Comparison of ENCODE assay signal across 1 cellular context in the genomic region with DNA sequence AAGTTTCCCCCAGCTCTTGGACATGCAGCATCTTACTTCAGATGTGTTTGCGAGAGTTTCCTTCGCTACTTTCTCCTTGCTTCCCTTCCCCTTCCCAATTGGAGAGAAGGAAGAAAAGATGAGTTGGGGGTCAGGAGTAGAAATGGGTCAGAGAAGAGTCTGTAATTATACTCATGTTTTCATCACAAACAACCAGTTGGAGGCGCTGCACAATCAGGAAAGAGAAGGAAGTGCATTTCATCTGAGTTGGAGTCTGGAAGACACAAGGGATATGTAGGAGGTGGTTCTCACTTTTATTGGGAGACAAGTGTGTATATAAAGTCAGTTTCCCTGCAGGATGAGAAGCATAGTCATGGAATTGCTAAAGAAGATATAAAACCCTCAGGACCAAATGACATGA.
TF ChIP-seq lines count a peak whose summit lies in the region.

No MANE protein-coding gene starts in this region.

TF ChIP-seq in WTC11, 78 proteins besides CTCF, POLR2A, EP300 and RAD21 (continued from another document):
- TF ChIP-seq ZNF317 (CRISPR knock-in tag; IDR thresholded peaks at IDR 0.05; ENCODE audit: borderline replicate concordance, low read depth) (no peak), PRRX2 (CRISPR knock-in tag; IDR thresholded peaks at IDR 0.05) (no peak), ZNF396 (CRISPR knock-in tag; IDR thresholded peaks at IDR 0.05; ENCODE audit: borderline replicate concordance) (no peak), NFYB (CRISPR knock-in tag; conservative IDR thresholded peaks at IDR 0.05; ENCODE audit: low read depth) (no peak), ZBTB21 (CRISPR knock-in tag; IDR thresholded peaks at IDR 0.05; ENCODE audit: borderline replicate concordance) (no peak), ZNF121 (CRISPR knock-in tag; IDR thresholded peaks at IDR 0.05) (no peak), ZNF425 (CRISPR knock-in tag; conservative IDR thresholded peaks at IDR 0.05) (no peak), PRDM15 (CRISPR knock-in tag; IDR thresholded peaks at IDR 0.05) (no peak), TCF7 (CRISPR knock-in tag; IDR thresholded peaks at IDR 0.05; ENCODE audit: low read depth) (no peak), MAX (CRISPR knock-in tag; IDR thresholded peaks at IDR 0.05) (no peak), IRF2 (CRISPR knock-in tag; IDR thresholded peaks at IDR 0.05; ENCODE audit: borderline replicate concordance, low read depth) (no peak), GTF2I (CRISPR knock-in tag; conservative IDR thresholded peaks at IDR 0.05) (no peak)
- TF ChIP-seq, protein P1, sequence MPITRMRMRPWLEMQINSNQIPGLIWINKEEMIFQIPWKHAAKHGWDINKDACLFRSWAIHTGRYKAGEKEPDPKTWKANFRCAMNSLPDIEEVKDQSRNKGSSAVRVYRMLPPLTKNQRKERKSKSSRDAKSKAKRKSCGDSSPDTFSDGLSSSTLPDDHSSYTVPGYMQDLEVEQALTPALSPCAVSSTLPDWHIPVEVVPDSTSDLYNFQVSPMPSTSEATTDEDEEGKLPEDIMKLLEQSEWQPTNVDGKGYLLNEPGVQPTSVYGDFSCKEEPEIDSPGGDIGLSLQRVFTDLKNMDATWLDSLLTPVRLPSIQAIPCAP (CRISPR knock-in tag; IDR thresholded peaks at IDR 0.05) = no peak
